10 cellular contexts compared by ENCODE assay signal in the genomic region with DNA sequence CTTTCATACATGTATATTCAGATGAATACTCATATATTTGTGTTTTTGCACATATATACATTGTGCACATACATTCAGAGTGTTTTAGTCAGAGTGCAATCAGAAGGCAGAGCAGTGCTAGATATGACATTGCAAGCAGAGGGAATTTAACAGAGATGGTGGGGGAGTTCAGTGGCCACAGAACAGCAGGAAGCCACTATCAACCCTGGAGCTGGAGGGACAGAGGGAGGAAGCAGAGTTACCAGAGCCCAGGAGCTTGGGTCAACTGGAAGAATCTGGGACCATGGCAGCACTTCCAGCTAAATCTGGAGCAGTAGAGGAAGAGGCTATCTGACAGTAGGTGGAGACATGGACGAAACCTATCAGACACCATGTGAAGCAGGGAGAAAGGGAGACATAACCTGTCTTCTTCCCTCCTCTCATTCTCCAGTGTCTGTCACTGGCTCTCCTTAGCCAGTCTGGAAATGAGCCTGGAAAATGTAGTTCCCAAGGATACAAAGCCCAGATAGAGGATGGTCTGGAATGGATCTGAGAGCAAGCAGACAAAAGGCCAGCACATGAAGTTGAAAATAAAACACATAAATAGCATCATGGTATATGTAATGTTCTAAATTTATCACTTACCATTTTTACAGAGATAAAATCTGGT. TPM values are rescaled to one million over a fixed set of nuclear protein-coding genes. Genes with fewer than 3 reads are reported as not detected.
A peak's percentile ranks its signal among the peaks of the same experiment; 100 is the strongest.
DNase-seq lines count a peak whose midpoint lies in the region; ATAC-seq and TF ChIP-seq lines count a peak whose summit lies in the region.
"Had no signal": no experiment of that assay in that cellular context is flagged by ENCODE, and none has a peak within 500 bp of the region (broad histone marks: within the 10 kb centered on the region; RNA-seq: fewer than 3 reads in every experiment).

No MANE protein-coding gene starts in this region.

- H3K27me3 Mint-ChIP-seq in brain, result peaks cover 3% of the 10 kb centered on the region

- no peak overlapping the region for H3K4me3 Mint-ChIP-seq in brain

- H3K36me3 ChIP-seq in muscle layer of colon (ENCODE audit: insufficient read depth, low read length), result no peaks in the 10 kb centered on the region

- DNase-seq in CD1c-positive myeloid dendritic cell (ENCODE audit: extremely low spot score), result peak; percentile 20
- peak; percentile 74 for DNase-seq in NB4 (ENCODE audit: low read depth)
- DNase-seq in activated gamma-delta T cell treated with Interleukin-2 at 50 U/mL for 16 hours, result no peak
- no peak for DNase-seq in stimulated activated CD4-positive, alpha-beta T cell treated with anti-CD3 and anti-CD28 coated beads, Interleukin-12 subunit alpha, Interleukin-12 subunit beta, amount 100 ng/mL, for 4 hours
- no peak for DNase-seq in epidermal melanocyte (ENCODE audit: insufficient read length, low spot score)
- DNase-seq: C1 segment of cervical spinal cord had no signal

- no peaks in the 10 kb centered on the region for H3K9me3 ChIP-seq in muscle layer of colon (ENCODE audit: low read length)

- H3K27me3 ChIP-seq in muscle layer of colon (ENCODE audit: control insufficient read depth in 1 of 2, insufficient read depth in 2 of 2, low read length in 2 of 2), result no peaks in the 10 kb centered on the region

- peaks cover 36% of the 10 kb centered on the region for H3K4me1 ChIP-seq in muscle layer of colon (ENCODE audit: insufficient read depth, low read length)

- H3K4me1 Mint-ChIP-seq in brain, result peaks cover 16% of the 10 kb centered on the region

- H3K9ac ChIP-seq in muscle layer of colon (ENCODE audit: low read length), result no peak overlapping the region

- no peak for ATAC-seq in GM18520 (IDR thresholded peaks at IDR 0.05; ENCODE audit: unreplicated experiment)

- no peaks in the 10 kb centered on the region for H3K36me3 Mint-ChIP-seq in brain

- no peak for TF ChIP-seq POLR2A in NB4 (IDR thresholded peaks at IDR 0.05; ENCODE audit: extremely low read depth, insufficient read length)

- TF ChIP-seq CTCF in NB4 (IDR thresholded peaks at IDR 0.05; ENCODE audit: low read depth, low read length) (no peak), brain (conservative IDR thresholded peaks at IDR 0.05) (no peak)

- H3K27ac ChIP-seq in muscle layer of colon (ENCODE audit: low read depth, low read length), result peak overlapping the region; percentile 65

- H3K27ac Mint-ChIP-seq in brain, result peak overlapping the region in 3 of 5 experiments; percentile 2 to 31 (median 10)

- H3K4me3 ChIP-seq in NB4 (ENCODE audit: low read depth, low read length), result no peak overlapping the region
- H3K4me3 ChIP-seq in muscle layer of colon (ENCODE audit: low read depth in 1 of 2, low read length in 2 of 2), result peak overlapping the region in 1 of 2 donors; percentile 9
- H3K4me3 ChIP-seq: smooth muscle cell had no signal

- no peaks in the 10 kb centered on the region for H3K9me3 Mint-ChIP-seq in brain

RNA-seq across cellular contexts. Expression of gene HERPUD2, which starts 33.6 kb away (rescaled TPM):
- polyA plus RNA-seq in brain (ENCODE audit: insufficient read depth, low read depth, low replicate concordance), result 18.4 TPM

Comparison
In these comparisons a context has a peak if more than half of its experiments do, and no peak if none do; other contexts are left out.
1. DNase-seq: peak in CD1c-positive myeloid dendritic cell (single experiment) and NB4 (single experiment); none in activated gamma-delta T cell treated with Interleukin-2 at 50 U/mL for 16 hours (single experiment), stimulated activated CD4-positive, alpha-beta T cell treated with anti-CD3 and anti-CD28 coated beads, Interleukin-12 subunit alpha, Interleukin-12 subunit beta, amount 100 ng/mL, for 4 hours (single experiment) and epidermal melanocyte (single experiment).